ENCODE assay signal across 8 cellular contexts in genomic region chr12:1595026-1595561, GRCh38. TPM values are rescaled to one million over a fixed set of nuclear protein-coding genes. Genes with fewer than 3 reads are reported as not detected.
DNase-seq lines count a peak whose midpoint lies in the region; ATAC-seq and TF ChIP-seq lines count a peak whose summit lies in the region.

No MANE protein-coding gene starts in this region.

- peaks cover 37% of the 10 kb centered on the region for H3K79me2 ChIP-seq in HCT116 (ENCODE audit: insufficient read depth, low read length)

- peak overlapping the region; percentile 83 for H3K4me2 ChIP-seq in HCT116 (ENCODE audit: low read length)

- peaks cover 25 to 33% of the 10 kb centered on the region in 2 experiments for H3K4me1 ChIP-seq in HCT116 (ENCODE audit: control insufficient read depth in 1 of 2, insufficient read depth in 2 of 2, low read length in 2 of 2)
- peaks cover 36 to 50% (median 43%) of the 10 kb centered on the region in 4 donors for H3K4me1 ChIP-seq in stomach

- TF ChIP-seq EP300 in stomach (IDR thresholded peaks at IDR 0.05): no peak

- RAD21 ChIA-PET in HCT116 (lab: Charles Lee; ENCODE audit: low non-redundant PET in 1 of 2, low total read pairs in 2 of 2, uncharacterized antibody in 2 of 2, unreplicated experiment in 2 of 2): no interaction called here

- TF ChIP-seq CTCF in AG04449 (IDR thresholded peaks at IDR 0.05; ENCODE audit: insufficient read depth, low read length, missing control alignments) (no peak), HCT116 (IDR thresholded peaks at IDR 0.05 in 2 of 3, conservative IDR thresholded peaks at IDR 0.05 in 1 of 3; ENCODE audit: borderline replicate concordance in 1 of 3, insufficient read depth in 1 of 3, low read depth in 2 of 3, low read length in 2 of 3) (no peak), stomach (IDR thresholded peaks at IDR 0.05) (no peak)

- BruUV-seq in HCT116 (replicated peaks; lab: Mats Ljungman, UMichigan): TSS peak; percentile 24

- no peaks in the 10 kb centered on the region for H4K20me1 ChIP-seq in HCT116 (ENCODE audit: insufficient read depth)

- H3K4me3 ChIP-seq in AG04449 (ENCODE audit: low read depth, low read length) (peak overlapping the region; percentile 74), HCT116 (replicated peaks in 1 of 2; ENCODE audit: low read depth in 1 of 2, low read length in 2 of 2) (peak overlapping the region; percentile 59 to 62), stomach (peak overlapping the region; percentile 82 to 98 (median 88))

- H2AFZ ChIP-seq in HCT116 (ENCODE audit: low read depth, low read length, poor library complexity, severe bottlenecking): no peak overlapping the region

- no peak for TF ChIP-seq RAD21 in HCT116 (IDR thresholded peaks at IDR 0.05; ENCODE audit: low read depth)

- CTCF ChIA-PET in AG04449 (lab: Yijun Ruan, JAX): interaction anchor here (1.1 to 1.4 kb wide), 4 partner anchors 8 to 478 kb away, joined by 3 to 4 read pairs (median 3); no protein-coding TSS in a partner anchor
- CTCF ChIA-PET in HCT116 (lab: Charles Lee): interaction anchor here (1.6 kb wide), 1 partner anchor 10 kb away, joined by 4 read pairs; no protein-coding TSS in a partner anchor

- POLR2A ChIA-PET in AG04449 (lab: Yijun Ruan, JAX): no interaction called here
- POLR2A ChIA-PET in HCT116 (lab: Charles Lee): no interaction called here

- no peaks in the 10 kb centered on the region for H3K9me2 ChIP-seq in HCT116 (ENCODE audit: insufficient read depth)

- intact Hi-C loops in HCT116 (cut with micrococcal nuclease) (no loop called here), stomach (cut with DNase I; ENCODE audit: low total_unique reads) (no loop called here)

- peak overlapping the region; percentile 51 for H3K9ac ChIP-seq in HCT116 (ENCODE audit: low read length)

- peak overlapping the region; percentile 98 for H3K27ac ChIP-seq in HCT116 (ENCODE audit: low read depth, low read length)
- peak overlapping the region; percentile 99 for H3K27ac ChIP-seq in angular gyrus (ENCODE audit: low read depth, low read length)
- H3K27ac ChIP-seq in stomach: peak overlapping the region; percentile 92 to 100 (median 95)

- TF ChIP-seq POLR2A in HCT116 (IDR thresholded peaks at IDR 0.05; ENCODE audit: borderline replicate concordance, extremely low read depth, insufficient read depth, insufficient read length) (no peak), stomach (IDR thresholded peaks at IDR 0.05) (no peak)

- no peak for DNase-seq in AG04449 (ENCODE audit: low read depth, low spot score)
- DNase-seq in HCT116 (ENCODE audit: low read depth, low spot score): no peak
- DNase-seq in inferior parietal cortex (ENCODE audit: extremely low spot score): peak; percentile 77
- DNase-seq in stomach: no peak
- no peak for DNase-seq in NCI-H69 (lab: John Stamatoyannopoulos, UW)
- no peak for DNase-seq in activated CD4-positive, alpha-beta T cell treated with anti-CD3 and anti-CD28 coated beads, Interleukin-2, amount 50 U/mL, for 48 hours

- ATAC-seq in HCT116 (peak; percentile 5; the same call in 1 of the 2 replicates), HG02588 (IDR thresholded peaks at IDR 0.05; ENCODE audit: unreplicated experiment) (no peak)

- WGBS in stomach, 5 donors: 9 to 14% (median 11%) methylated on average over 19 of the region's 19 CpGs

- no peaks in the 10 kb centered on the region for H3K9me3 ChIP-seq in HCT116 (ENCODE audit: control insufficient read depth in 1 of 2, insufficient read depth in 1 of 2, low read depth in 1 of 2, low read length in 2 of 2)
- no peaks in the 10 kb centered on the region for H3K9me3 ChIP-seq in stomach

- no peaks in the 10 kb centered on the region for H3K27me3 ChIP-seq in HCT116 (ENCODE audit: insufficient read depth, low read length)
- H3K27me3 ChIP-seq in stomach: no peaks in the 10 kb centered on the region

- H3K36me3 ChIP-seq in HCT116 (ENCODE audit: control insufficient read depth in 1 of 2, insufficient read depth in 2 of 2, low read length in 2 of 2): no peaks in the 10 kb centered on the region
- no peaks in the 10 kb centered on the region for H3K36me3 ChIP-seq in stomach

TF ChIP-seq in HCT116, 20 proteins besides CTCF, POLR2A, EP300 and RAD21:
- TF ChIP-seq EGR1 (IDR thresholded peaks at IDR 0.05; ENCODE audit: low read depth) (no peak), TCF7L2 (IDR thresholded peaks at IDR 0.05; ENCODE audit: borderline replicate concordance, extremely low read depth, insufficient read depth, insufficient read length) (no peak), JUND (IDR thresholded peaks at IDR 0.05) (no peak)

RNA-seq across cellular contexts. Expression of gene FBXL14, which starts 0.7 kb away (rescaled TPM):
- total RNA-seq in HCT116 (2021; ENCODE audit: unreplicated experiment) (19.0 TPM), stomach (10 to 100 TPM in 3 of 5 donors, 1 to 10 TPM in 1, not detected in 1; 5.4 to 36.2 (median 22.9) TPM)
- polyA plus RNA-seq in HCT116 (2012): 15.9 and 18.1 TPM in 2 replicates
- 1 to 10 TPM; 2.6 to 7.9 (median 7.2) TPM for polyA plus RNA-seq in stomach

RNA-seq across cellular contexts. Expression of gene WNT5B, which starts 33.9 kb away (rescaled TPM):
- total RNA-seq in HCT116 (2021; ENCODE audit: unreplicated experiment): 0.52 TPM
- polyA plus RNA-seq in HCT116 (2012): 0.25 and 0.29 TPM in 2 replicates
- 10 to 100 TPM in 2 of 5 donors, 1 to 10 TPM in 2, under 1 TPM in 1; 0.45 to 22.3 (median 7.8) TPM for total RNA-seq in stomach
- 10 to 100 TPM in 1 of 3 donors, 1 to 10 TPM in 2; 4.3 to 13.6 (median 4.4) TPM for polyA plus RNA-seq in stomach
